ENCODE assay signal across 15 cellular contexts in genomic region chr1:59831529-59831928, GRCh38. TPM values are rescaled to one million over a fixed set of nuclear protein-coding genes. Genes with fewer than 3 reads are reported as not detected.
"Had no signal": no experiment of that assay in that cellular context is flagged by ENCODE, and none has a peak within 500 bp of the region (broad histone marks: within the 10 kb centered on the region; RNA-seq: fewer than 3 reads in every experiment).

No MANE protein-coding gene starts in this region.

- FAIRE-seq: bronchial epithelial cell, kidney, pancreas had no signal

- H3K27me3 Mint-ChIP-seq: activated CD4-positive, alpha-beta memory T cell treated with anti-CD3 and anti-CD28 coated beads for 36 hours; activated naive CD8-positive, alpha-beta T cell treated with anti-CD3 and anti-CD28 coated beads for 36 hours had no signal

- H3K4me3 Mint-ChIP-seq: activated CD4-positive, alpha-beta memory T cell treated with anti-CD3 and anti-CD28 coated beads for 36 hours; activated naive CD8-positive, alpha-beta T cell treated with anti-CD3 and anti-CD28 coated beads for 36 hours; activated T-cell treated with anti-CD3 and anti-CD28 coated beads, Interleukin-2, amount 50 U/mL, for 4 hours; neural crest cell had no signal

- H3K27ac Mint-ChIP-seq: activated CD4-positive, alpha-beta memory T cell treated with anti-CD3 and anti-CD28 coated beads for 36 hours; activated naive CD8-positive, alpha-beta T cell treated with anti-CD3 and anti-CD28 coated beads for 36 hours had no signal

- H3K9me3 ChIP-seq: esophagus squamous epithelium, gastrocnemius medialis, pancreas had no signal

- H3K4me1 ChIP-seq: gastrocnemius medialis, pancreas had no signal

- ATAC-seq: activated T-cell treated with anti-CD3 and anti-CD28 coated beads, Interleukin-2, amount 50 U/mL, for 4 hours; gastrocnemius medialis; left ventricle myocardium superior had no signal

- DNase-seq: activated CD4-positive, alpha-beta memory T cell treated with anti-CD3 and anti-CD28 coated beads for 36 hours; activated effector memory CD4-positive, alpha-beta T cell treated with anti-CD3 and anti-CD28 coated beads, Interleukin-2, amount 50 U/mL, for 16 hours; activated naive CD8-positive, alpha-beta T cell treated with anti-CD3 and anti-CD28 coated beads for 36 hours; activated T-cell treated with anti-CD3 and anti-CD28 coated beads, Interleukin-2, amount 50 U/mL, for 4 hours; aorta; esophagus squamous epithelium; gastrocnemius medialis; left ventricle myocardium superior; pancreas; retina; T1000 had no signal

- H3K36me3 ChIP-seq: gastrocnemius medialis had no signal

- H3K27ac ChIP-seq: gastrocnemius medialis, pancreas had no signal

- H3K27me3 ChIP-seq: esophagus squamous epithelium, gastrocnemius medialis, pancreas had no signal

- H3K4me3 ChIP-seq: esophagus squamous epithelium, gastrocnemius medialis, pancreas had no signal

- H3K9me3 Mint-ChIP-seq: activated CD4-positive, alpha-beta memory T cell treated with anti-CD3 and anti-CD28 coated beads for 36 hours; activated naive CD8-positive, alpha-beta T cell treated with anti-CD3 and anti-CD28 coated beads for 36 hours; activated T-cell treated with anti-CD3 and anti-CD28 coated beads, Interleukin-2, amount 50 U/mL, for 4 hours; neural crest cell had no signal

- H3K4me1 Mint-ChIP-seq: activated naive CD8-positive, alpha-beta T cell treated with anti-CD3 and anti-CD28 coated beads for 36 hours; neural crest cell had no signal

RNA-seq across cellular contexts. Expression of gene HOOK1, which starts 16.8 kb away (rescaled TPM):
- total RNA-seq: myocyte had no signal
